ENCODE assay signal across 15 cellular contexts in genomic region chr12:20309504-20310148, GRCh38. TPM values are rescaled to one million over a fixed set of nuclear protein-coding genes. Genes with fewer than 3 reads are reported as not detected.
"Had no signal": no experiment of that assay in that cellular context is flagged by ENCODE, and none has a peak within 500 bp of the region (broad histone marks: within the 10 kb centered on the region; RNA-seq: fewer than 3 reads in every experiment).

No MANE protein-coding gene starts in this region.

- H3K4me1 Mint-ChIP-seq: memory B cell, mesothelial cell of epicardium had no signal

- H3K27me3 Mint-ChIP-seq: memory B cell; natural killer cell treated with Interleukin-12 subunit alpha and Interleukin-12 subunit beta and Interleukin-15 and Interleukin-18, amount 100 ng/mL, for 72 hours; type B pancreatic cell had no signal

- H3K27me3 ChIP-seq: cardiac muscle cell, gastroesophageal sphincter, hepatocyte had no signal

- H3K36me3 ChIP-seq: cardiac muscle cell, gastroesophageal sphincter, lower lobe of right lung had no signal

- H3K4me1 ChIP-seq: gastroesophageal sphincter, lower lobe of right lung had no signal

- H2AFZ ChIP-seq: hepatocyte had no signal

- H3K36me3 Mint-ChIP-seq: memory B cell, type B pancreatic cell had no signal

- H3K79me2 ChIP-seq: hepatocyte had no signal

- H3K4me2 ChIP-seq: hepatocyte, smooth muscle cell had no signal

- H3K9me3 Mint-ChIP-seq: type B pancreatic cell had no signal

- H3K27ac Mint-ChIP-seq: memory B cell; mesothelial cell of epicardium; natural killer cell treated with Interleukin-12 subunit alpha and Interleukin-12 subunit beta and Interleukin-15 and Interleukin-18, amount 100 ng/mL, for 72 hours; type B pancreatic cell had no signal

- H3K4me3 ChIP-seq: cardiac muscle cell, coronary artery, gastroesophageal sphincter, hepatocyte, lower lobe of right lung, smooth muscle cell had no signal

- H3K27ac ChIP-seq: cardiac muscle cell, coronary artery, gastroesophageal sphincter, hepatocyte, lower lobe of right lung had no signal

- ATAC-seq: esophagus mucosa; gastroesophageal sphincter; lower lobe of right lung; natural killer cell treated with Interleukin-12 subunit alpha and Interleukin-12 subunit beta and Interleukin-15 and Interleukin-18, amount 100 ng/mL, for 72 hours had no signal

- H3K4me3 Mint-ChIP-seq: memory B cell; mesothelial cell of epicardium; natural killer cell treated with Interleukin-12 subunit alpha and Interleukin-12 subunit beta and Interleukin-15 and Interleukin-18, amount 100 ng/mL, for 72 hours; type B pancreatic cell had no signal

- DNase-seq: effector memory CD4-positive, alpha-beta T cell; glutamatergic neuron; lower lobe of right lung; stimulated activated CD4-positive, alpha-beta T cell treated with anti-CD3 and anti-CD28 coated beads, Interleukin-2, amount 100 ng/mL, for 48 hours; stimulated activated naive CD4-positive, alpha-beta T cell treated with Interleukin-2 at 50 U/mL for 16 hours had no signal

RNA-seq across cellular contexts. Expression of gene PDE3A, which starts 58.7 kb away (rescaled TPM):
- total RNA-seq: natural killer cell treated with Interleukin-12 subunit alpha and Interleukin-12 subunit beta and Interleukin-15 and Interleukin-18, amount 100 ng/mL, for 72 hours had no signal
